14 cellular contexts compared by ENCODE assay signal in genomic region chr18:5556317-5556974, GRCh38. TPM values are rescaled to one million over a fixed set of nuclear protein-coding genes. Genes with fewer than 3 reads are reported as not detected.
DNase-seq lines count a peak whose midpoint lies in the region; ATAC-seq and TF ChIP-seq lines count a peak whose summit lies in the region.
"Had no signal": no experiment of that assay in that cellular context is flagged by ENCODE, and none has a peak within 500 bp of the region (broad histone marks: within the 10 kb centered on the region; RNA-seq: fewer than 3 reads in every experiment).

No MANE protein-coding gene starts in this region.

- 0 out of 2 replicates have a peak overlapping the region, but pooled peaks have one; percentile 32 for H2AFZ ChIP-seq in GM23338

- no peaks in the 10 kb centered on the region for H3K27me3 Mint-ChIP-seq in GM23338 (ENCODE audit: insufficient read depth, low read depth, poor library complexity)

- intact Hi-C loops in adrenal gland (cut with DNase I), result no loop called here
- intact Hi-C loops in heart left ventricle (cut with DNase I), result no loop called here
- intact Hi-C loops in gastrocnemius medialis (cut with DNase I; ENCODE audit: low total_unique reads), result no loop called here

- TF ChIP-seq CTCF in GM23338 (conservative IDR thresholded peaks at IDR 0.05; ENCODE audit: low read depth in 2 of 2) (no peak), adrenal gland (IDR thresholded peaks at IDR 0.05) (peak in 5 of 6 experiments; percentile 18 to 55 (median 45)), heart left ventricle (IDR thresholded peaks at IDR 0.05) (peak in 1 of 12 donors; percentile 5), gastrocnemius medialis (IDR thresholded peaks at IDR 0.05 in 4 of 5, conservative IDR thresholded peaks at IDR 0.05 in 1 of 5) (no peak), GM13977 (IDR thresholded peaks at IDR 0.05; ENCODE audit: extremely low read depth, insufficient read depth, missing control alignments) (no peak)

- no peak overlapping the region for H3K4me3 ChIP-seq in GM23338
- peak overlapping the region in 1 of 4 donors; percentile 26 for H3K4me3 ChIP-seq in adrenal gland
- no peak overlapping the region for H3K4me3 ChIP-seq in heart left ventricle
- H3K4me3 ChIP-seq in gastrocnemius medialis, result no peak overlapping the region
- H3K4me3 ChIP-seq: thoracic aorta had no signal

- 0 out of 2 replicates have a peak, but pooled peaks cover 1% of the 10 kb centered on the region for H3K9me2 ChIP-seq in GM23338 (ENCODE audit: insufficient read depth)

- no peak overlapping the region for H3K27ac Mint-ChIP-seq in GM23338
- H3K27ac Mint-ChIP-seq: activated T-cell treated with anti-CD3 and anti-CD28 coated beads, Interleukin-2, amount 50 U/mL, for 24 hours; nephron had no signal

- no peak overlapping the region for H3K27ac ChIP-seq in GM23338 (ENCODE audit: low read depth)
- H3K27ac ChIP-seq in adrenal gland, result peak overlapping the region; percentile 50 to 90 (median 73)
- peak overlapping the region in 2 of 12 donors; percentile 16 to 33 for H3K27ac ChIP-seq in heart left ventricle
- H3K27ac ChIP-seq in gastrocnemius medialis, result no peak overlapping the region
- H3K27ac ChIP-seq: thoracic aorta had no signal

- no peaks in the 10 kb centered on the region for H3K79me2 ChIP-seq in GM23338 (replicated peaks; ENCODE audit: insufficient read depth)

- H3K36me3 Mint-ChIP-seq in GM23338 (ENCODE audit: low read depth), result no peaks in the 10 kb centered on the region

- H3K9me3 Mint-ChIP-seq in GM23338, result no peaks in the 10 kb centered on the region
- H3K9me3 Mint-ChIP-seq: activated T-cell treated with anti-CD3 and anti-CD28 coated beads, Interleukin-2, amount 50 U/mL, for 24 hours; nephron had no signal

- no peaks in the 10 kb centered on the region for H3F3A ChIP-seq in GM23338 (replicated peaks; ENCODE audit: low read depth)

- in situ Hi-C loops in gastrocnemius medialis (cut with MboI; ENCODE audit: low sequenced_read_pairs in 4 of 4), result no loop called here
- in situ Hi-C loops in GM13977 (cut with MboI; ENCODE audit: low pct_unique_long_range_greater_than_20kb, low sequenced_read_pairs, unreplicated experiment), result no loop called here

- 32 to 43% (median 34%) methylated on average over 8 of the region's 8 CpGs for WGBS in adrenal gland, 4 donors
- 68 to 80% (median 73%) methylated on average over 8 of the region's 8 CpGs for WGBS in heart left ventricle, 4 donors

- 0 out of 2 replicates have a peak, but pooled peaks cover 4% of the 10 kb centered on the region for H3K36me3 ChIP-seq in GM23338 (ENCODE audit: insufficient read depth)
- no peaks in the 10 kb centered on the region for H3K36me3 ChIP-seq in adrenal gland (replicated peaks in 1 of 2)
- H3K36me3 ChIP-seq in heart left ventricle, result no peaks in the 10 kb centered on the region
- H3K36me3 ChIP-seq in gastrocnemius medialis, result no peaks in the 10 kb centered on the region
- H3K36me3 ChIP-seq: thoracic aorta had no signal

- H4K20me1 ChIP-seq in GM23338 (replicated peaks; ENCODE audit: insufficient read depth), result no peaks in the 10 kb centered on the region

- no peaks in the 10 kb centered on the region for H3K27me3 ChIP-seq in GM23338 (ENCODE audit: insufficient read depth)
- H3K27me3 ChIP-seq in adrenal gland, result no peaks in the 10 kb centered on the region
- H3K27me3 ChIP-seq in heart left ventricle, result no peaks in the 10 kb centered on the region
- no peaks in the 10 kb centered on the region for H3K27me3 ChIP-seq in gastrocnemius medialis

- no peak overlapping the region for H3K4me2 ChIP-seq in GM23338

- DNase-seq in GM23338 (ENCODE audit: low spot score) (no peak), adrenal gland (peak; percentile 76 to 90 (median 86)), heart left ventricle (peak in 3 of 5 donors; percentile 23 to 45 (median 44)), gastrocnemius medialis (peak in 1 of 2 donors; percentile 25), HUDEP-2 (lab: John Stamatoyannopoulos, UW; ENCODE audit: unreplicated experiment in 76 of 76) (no peak), NCI-H526 (lab: John Stamatoyannopoulos, UW) (no peak), GM13977 (ENCODE audit: low spot score) (no peak)
- DNase-seq: activated CD4-positive, alpha-beta T cell treated with anti-CD3 and anti-CD28 coated beads for 1 hour; activated T-cell treated with anti-CD3 and anti-CD28 coated beads, Interleukin-2, amount 50 U/mL, for 24 hours; NCI-H1436 had no signal

- H3K4me1 ChIP-seq in GM23338 (ENCODE audit: insufficient read depth) (no peaks in the 10 kb centered on the region), adrenal gland (replicated peaks in 1 of 2) (peaks cover 9 to 13% of the 10 kb centered on the region in 2 donors), heart left ventricle (peaks cover 0 to 5% (median 0%) of the 10 kb centered on the region in 12 donors), gastrocnemius medialis (no peaks in the 10 kb centered on the region)

- ATAC-seq in GM23338 (no peak), heart left ventricle (peak; percentile 42 to 90 (median 59)), gastrocnemius medialis (peak; percentile 42 to 53), HG02642 (IDR thresholded peaks at IDR 0.05; ENCODE audit: poor library complexity, unreplicated experiment) (no peak)
- ATAC-seq: left lobe of liver had no signal

- no peaks in the 10 kb centered on the region; the same call in 1 of the 3 replicates for H3K4me1 Mint-ChIP-seq in GM23338
- H3K4me1 Mint-ChIP-seq: nephron had no signal

- no peaks in the 10 kb centered on the region for H3K9me3 ChIP-seq in adrenal gland (replicated peaks in 1 of 3)
- no peaks in the 10 kb centered on the region for H3K9me3 ChIP-seq in heart left ventricle
- H3K9me3 ChIP-seq in gastrocnemius medialis, result no peaks in the 10 kb centered on the region
- H3K9me3 ChIP-seq: thoracic aorta had no signal

- TF ChIP-seq POLR2A in adrenal gland (IDR thresholded peaks at IDR 0.05), result peak in 1 of 2 donors; percentile 29
- no peak for TF ChIP-seq POLR2A in heart left ventricle (IDR thresholded peaks at IDR 0.05)
- TF ChIP-seq POLR2A in gastrocnemius medialis (IDR thresholded peaks at IDR 0.05), result no peak

- no peak overlapping the region for H3K4me3 Mint-ChIP-seq in GM23338
- H3K4me3 Mint-ChIP-seq: activated T-cell treated with anti-CD3 and anti-CD28 coated beads, Interleukin-2, amount 50 U/mL, for 24 hours; nephron had no signal

TF ChIP-seq in GM23338, 12 proteins besides CTCF, POLR2A, EP300 and RAD21 (continues in another document):
- no peak for TF ChIP-seq ZNF114 (CRISPR knock-in tag; IDR thresholded peaks at IDR 0.05)
- TF ChIP-seq REST (IDR thresholded peaks at IDR 0.05; ENCODE audit: unreplicated experiment), result no peak
- TF ChIP-seq POLR2AphosphoS5 (IDR thresholded peaks at IDR 0.05; ENCODE audit: low read depth), result no peak
- no peak for TF ChIP-seq ETS1 (IDR thresholded peaks at IDR 0.05)
- TF ChIP-seq JUNB (IDR thresholded peaks at IDR 0.05; ENCODE audit: unreplicated experiment), result no peak
- no peak for TF ChIP-seq ZNF331 (CRISPR knock-in tag; IDR thresholded peaks at IDR 0.05; ENCODE audit: low read depth)

RNA-seq across cellular contexts. Expression of gene EPB41L3, which starts 12.6 kb away (rescaled TPM):
- total RNA-seq in GM23338 (2014; rRNA removed; shearing (Covaris generic)), result 11.7 and 17.0 TPM in 2 replicates
- 5.0 and 8.0 TPM in 2 replicates for polyA plus RNA-seq in GM23338 (2016; fragmentation: Nextera tagmentation; extraction: Ambion mirVana)
- 100 to 1,000 TPM; 123 to 173 (median 140) TPM for total RNA-seq in adrenal gland
- polyA plus RNA-seq in adrenal gland, result 100 to 1,000 TPM in 1 of 3 donors, 10 to 100 TPM in 2; 36.5 to 236 (median 53.3) TPM
- total RNA-seq in heart left ventricle, result 10 to 100 TPM in 3 of 9 donors, 1 to 10 TPM in 6; 5.5 to 45.6 (median 9.1) TPM
- polyA plus RNA-seq in heart left ventricle, result 1 to 10 TPM; 2.7 to 5.6 TPM
- total RNA-seq in gastrocnemius medialis, result 10 to 100 TPM in 3 of 4 donors, 1 to 10 TPM in 1; 9.2 to 24.4 (median 14.5) TPM

Comparison
In these comparisons a context has a peak if more than half of its experiments do, and no peak if none do; other contexts are left out.
1. ATAC-seq: peak in heart left ventricle (4 of 4) and gastrocnemius medialis (2 of 2); none in GM23338 (single experiment) and HG02642 (single experiment).
2. DNase-seq: peak in adrenal gland (7 of 7) and heart left ventricle (3 of 5); none in GM23338 (single experiment), HUDEP-2 (0 of 76), NCI-H526 (0 of 2) and GM13977 (single experiment).
3. H3K27ac ChIP-seq: peak in adrenal gland (5 of 5); none in GM23338 (single experiment) and gastrocnemius medialis (0 of 4).
4. CTCF ChIP-seq: peak in adrenal gland (5 of 6); none in GM23338 (0 of 2), gastrocnemius medialis (0 of 5) and GM13977 (single experiment).